Comparison of ENCODE assay signal across 9 cellular contexts in genomic region chr17:7046725-7047397, GRCh38. TPM values are rescaled to one million over a fixed set of nuclear protein-coding genes. Genes with fewer than 3 reads are reported as not detected.
DNase-seq lines count a peak whose midpoint lies in the region; ATAC-seq, FAIRE-seq and TF ChIP-seq lines count a peak whose summit lies in the region.
"Not testable (repeated sequence)": the region's sequence is repeated elsewhere in the genome, so short reads cannot be mapped to it uniquely, and the experiment has no call there.
"Had no signal": no experiment of that assay in that cellular context is flagged by ENCODE, and none has a peak within 500 bp of the region (broad histone marks: within the 10 kb centered on the region; RNA-seq: fewer than 3 reads in every experiment).

No MANE protein-coding gene starts in this region.

- H3K4me3 ChIP-seq in BLaER1 (peak overlapping the region; percentile 25; the same call in 1 of the 2 replicates), HUES6 (ENCODE audit: low read depth, low read length) (peak overlapping the region; percentile 57), GM12878 (peak overlapping the region; percentile 58), gastroesophageal sphincter (peak overlapping the region; percentile 6 to 31)
- H3K4me3 ChIP-seq in mucosa of stomach (ENCODE audit: low read length), result not testable (repeated sequence)

- not testable (repeated sequence) for BruUV-seq in GM12878 (replicated peaks; lab: Mats Ljungman, UMichigan)

- not testable (repeated sequence) for TF ChIP-seq RAD21 in GM12878 (IDR thresholded peaks at IDR 0.05; ENCODE audit: insufficient read depth, low read depth, low read length)

- POLR2A ChIA-PET in GM12878 (lab: Charles Lee), result interaction anchor here (0.5 to 2.6 kb wide), 7 partner anchors 11 to 640 kb away, joined by 3 to 35 read pairs (median 4); partner anchors contain the start of genes ACAP1, GABARAP, SLC16A13 and TP53

- not testable (repeated sequence) for H3K9ac ChIP-seq in BLaER1
- H3K9ac ChIP-seq in HUES6 (ENCODE audit: low read length) (peak overlapping the region; percentile 64), GM12878 (ENCODE audit: control insufficient read depth, insufficient read depth, low read length) (peak overlapping the region; percentile 7; the same call in 1 of the 2 replicates), mucosa of stomach (ENCODE audit: low read length) (peak overlapping the region; percentile 4)

- H3K27ac ChIP-seq in BLaER1; HUES6 (ENCODE audit: low read depth, low read length): not testable (repeated sequence)
- H3K27ac ChIP-seq in GM12878 (ENCODE audit: control insufficient read depth, insufficient read depth), result 0 out of 2 replicates have a peak overlapping the region, but pooled peaks have one; percentile 5
- peak overlapping the region in 3 of 4 donors; percentile 41 to 60 (median 46) for H3K27ac ChIP-seq in gastroesophageal sphincter

- not testable (repeated sequence) for TF ChIP-seq EP300 in GM12878 (IDR thresholded peaks at IDR 0.05; ENCODE audit: borderline replicate concordance in 1 of 2, control insufficient read depth in 1 of 2, low read depth in 2 of 2, low read length in 2 of 2); gastroesophageal sphincter (IDR thresholded peaks at IDR 0.05)

- H4K20me1 ChIP-seq in BLaER1; GM12878 (ENCODE audit: control insufficient read depth, insufficient read depth): not testable (repeated sequence)

- peaks cover 48% of the 10 kb centered on the region for H3K4me1 ChIP-seq in BLaER1
- H3K4me1 ChIP-seq in HUES6 (ENCODE audit: control insufficient read depth, insufficient read depth, low read length), result peaks cover 19% of the 10 kb centered on the region
- peaks cover 17% of the 10 kb centered on the region for H3K4me1 ChIP-seq in GM12878 (ENCODE audit: control insufficient read depth, insufficient read depth, low read length)
- peaks cover 0 to 43% (median 25%) of the 10 kb centered on the region in 3 donors for H3K4me1 ChIP-seq in gastroesophageal sphincter
- peaks cover 27% of the 10 kb centered on the region for H3K4me1 ChIP-seq in mucosa of stomach (ENCODE audit: control insufficient read depth, insufficient read depth, low read length)

- not testable (repeated sequence) for TF ChIP-seq POLR2A in GM12878 (IDR thresholded peaks at IDR 0.05; ENCODE audit: low read depth, low read length); gastroesophageal sphincter (IDR thresholded peaks at IDR 0.05)

- peak; percentile 32 for DNase-seq in SIG-M5 treated with dmso at 0.1 percent for 504 hours (lab: John Stamatoyannopoulos, UW; ENCODE audit: unreplicated experiment)
- DNase-seq in activated CD8-positive, alpha-beta memory T cell treated with anti-CD3 and anti-CD28 coated beads for 24 hours, result peak; percentile 80
- peak; percentile 55 for DNase-seq in GM12878 (ENCODE audit: low read depth, low spot score)
- peak; percentile 78 for DNase-seq in stimulated activated CD4-positive, alpha-beta T cell treated with anti-CD3 and anti-CD28 coated beads, Interleukin-4, amount 100 ng/mL, for 24 hours

- intact Hi-C loops in GM12878 (cut with micrococcal nuclease; ENCODE audit: unreplicated experiment), result loop anchor here (1.0 to 10.0 kb wide), 3 partner anchors 89 to 388 kb away; partner anchors contain the start of genes FGF11 and TMEM102

- SMC1A ChIA-PET in GM12878 (lab: Charles Lee; ENCODE audit: uncharacterized antibody, unreplicated experiment), result interaction anchor here (0.7 to 13.6 kb wide), 11 partner anchors 8 to 309 kb away, joined by 3 to 356 read pairs (median 5); partner anchors contain the start of genes ACADVL, ACAP1, DLG4 and SLC16A13

- FAIRE-seq in GM12878 (lab: Jason Lieb, UNC), result peak; percentile 92

- CTCF ChIA-PET in GM12878 (lab: Yijun Ruan, JAX), result interaction anchor here (0.8 to 21.9 kb wide), 29 partner anchors 8 to 298 kb away, joined by 3 to 590 read pairs (median 6); partner anchors contain the start of genes ACADVL, ACAP1, ASGR1 and DLG4

- in situ Hi-C loops in GM12878 (cut with MboI), result loop anchor here (25.0 kb wide), 1 partner anchor 515 kb away; the partner anchor contains the start of genes SENP3 and TNFSF13

- ATAC-seq in GM12878, result peak; percentile 51
- not testable (repeated sequence) for ATAC-seq in gastroesophageal sphincter

- H3K27me3 ChIP-seq in BLaER1 (peaks cover 37% of the 10 kb centered on the region), HUES6 (ENCODE audit: control insufficient read depth, insufficient read depth, low read length) (peaks cover 47% of the 10 kb centered on the region), gastroesophageal sphincter (peaks cover 86% of the 10 kb centered on the region), mucosa of stomach (ENCODE audit: control insufficient read depth, insufficient read depth, low read length) (peaks cover 20% of the 10 kb centered on the region)
- H3K27me3 ChIP-seq in GM12878 (replicated peaks in 1 of 2; ENCODE audit: control insufficient read depth in 2 of 2, insufficient read depth in 2 of 2, low read length in 1 of 2), result not testable (repeated sequence)

- H3K4me2 ChIP-seq in BLaER1 (peak overlapping the region; percentile 85), GM12878 (ENCODE audit: control insufficient read depth, insufficient read depth) (peak overlapping the region; percentile 63)

- H3K36me3 ChIP-seq in BLaER1; HUES6 (ENCODE audit: control insufficient read depth, insufficient read depth, low read length); GM12878 (ENCODE audit: control insufficient read depth in 2 of 2, insufficient read depth in 2 of 2, low read length in 1 of 2); gastroesophageal sphincter; mucosa of stomach (ENCODE audit: control insufficient read depth, insufficient read depth, low read length): not testable (repeated sequence)

- H3K79me2 ChIP-seq in GM12878 (ENCODE audit: control insufficient read depth, insufficient read depth, low read length), result not testable (repeated sequence)

- TF ChIP-seq CTCF in GM12878 (IDR thresholded peaks at IDR 0.05 in 2 of 3, conservative IDR thresholded peaks at IDR 0.05 in 1 of 3; ENCODE audit: control insufficient read depth in 2 of 3, extremely low read depth in 1 of 3, insufficient read depth in 1 of 3, low read depth in 3 of 3, low read length in 3 of 3); gastroesophageal sphincter (IDR thresholded peaks at IDR 0.05): not testable (repeated sequence)

- RAD21 ChIA-PET in GM12878 (lab: Charles Lee; ENCODE audit: unreplicated experiment), result interaction anchor here (1.1 to 10.0 kb wide), 16 partner anchors 8 to 289 kb away, joined by 3 to 269 read pairs (median 5); partner anchors contain the start of genes ACADVL, ACAP1, BCL6B and DLG4

- H2AFZ ChIP-seq in GM12878 (ENCODE audit: control insufficient read depth, low read depth, low read length), result peak overlapping the region; percentile 74

- not testable (repeated sequence) for H3K9me3 ChIP-seq in BLaER1; HUES6 (ENCODE audit: control insufficient read depth, insufficient read depth, low read depth, low read length); GM12878 (replicated peaks; ENCODE audit: control insufficient read depth, insufficient read depth, low read length); gastroesophageal sphincter; mucosa of stomach (ENCODE audit: control insufficient read depth, low read length)

- WGBS in GM12878 (ENCODE audit: insufficient coverage, insufficient replicate concordance, low lambda C conversion rate, missing lambda C conversion rate), result under 1% methylated on average over 26 of the region's 26 CpGs
- 14 to 18% methylated on average over 15 to 25 of the region's 26 CpGs for WGBS in gastroesophageal sphincter (ENCODE audit: low coverage in 1 of 2), 2 donors

RNA-seq across cellular contexts. Expression of gene SLC16A11, which starts 3.0 kb away (rescaled TPM):
- total RNA-seq in GM12878 (2013; cell fraction: nucleolus; rRNA removed), result 3.5 and 3.7 TPM in 2 replicates
- total RNA-seq in GM12878 (2014; rRNA removed) (1.1 and 1.8 TPM in 2 replicates), GM12878 (2014; rRNA removed; fragmentation: Illumina TruSeq; extraction: Trizol) (0.28 and 0.72 TPM in 2 replicates), GM12878 (2021) (2.0 and 2.7 TPM in 2 replicates), gastroesophageal sphincter (under 1 TPM in 3 of 4 donors, not detected in 1; 0.32 to 0.54 (median 0.39) TPM)
- polyA plus RNA-seq in GM12878 (2011; ENCODE audit: low read depth), result 0.18 TPM
- polyA plus RNA-seq in GM12878 (2011; rRNA removed) (0.11 TPM in 1 of 2 replicates, not detected in the other), GM12878 (2014; fragmentation: Illumina TruSeq; extraction: Trizol) (0.15 TPM in 1 of 2 replicates, not detected in the other), GM12878 (2014; fragmentation: Nextera tagmentation; extraction: Ambion mirVana) (under 1 TPM; 0.24 to 0.35 TPM), GM12878 (2014; rRNA removed) (1.5 and 1.6 TPM in 2 replicates), GM12878 (2016; fragmentation: Nextera tagmentation; extraction: Ambion mirVana) (1 to 10 TPM in 1 of 2 experiments, under 1 TPM in 1; 0.97 to 1.1 TPM)
- polyA plus RNA-seq in GM12878 (2011; cell fraction: cytosol; rRNA removed), result 0.13 and 0.15 TPM in 2 replicates
- 1.1 TPM in 2 replicates for polyA plus RNA-seq in GM12878 (2011; cell fraction: nucleus; rRNA removed)
- 1.2 TPM in 2 replicates for polyA plus RNA-seq in GM12878 (2012)
- polyA minus RNA-seq in GM12878 (2011; rRNA and poly(A)+ RNA removed), result not detected in 2 replicates
- not detected in 2 replicates for polyA minus RNA-seq in GM12878 (2011; cell fraction: cytosol; rRNA and poly(A)+ RNA removed)
- polyA minus RNA-seq in GM12878 (2011; cell fraction: nucleus; rRNA and poly(A)+ RNA removed), result 0.24 and 1.2 TPM in 2 replicates
- polyA plus RNA-seq: AG04450 had no signal

RNA-seq across cellular contexts. Expression of gene SLC16A13, which starts 11.0 kb away (rescaled TPM):
- 3.6 and 4.1 TPM in 2 replicates for total RNA-seq in GM12878 (2013; cell fraction: nucleolus; rRNA removed)
- 2.6 and 2.7 TPM in 2 replicates for total RNA-seq in GM12878 (2014; rRNA removed)
- 2.1 and 2.3 TPM in 2 replicates for total RNA-seq in GM12878 (2014; rRNA removed; fragmentation: Illumina TruSeq; extraction: Trizol)
- total RNA-seq in GM12878 (2021), result 11.9 and 12.1 TPM in 2 replicates
- 2.4 TPM for polyA plus RNA-seq in GM12878 (2011; ENCODE audit: low read depth)
- 0.81 and 1.7 TPM in 2 replicates for polyA plus RNA-seq in GM12878 (2011; rRNA removed)
- 2.1 and 2.3 TPM in 2 replicates for polyA plus RNA-seq in GM12878 (2011; cell fraction: cytosol; rRNA removed)
- 5.8 and 6.6 TPM in 2 replicates for polyA plus RNA-seq in GM12878 (2011; cell fraction: nucleus; rRNA removed)
- polyA plus RNA-seq in GM12878 (2012), result 4.4 and 5.2 TPM in 2 replicates
- 2.9 and 4.0 TPM in 2 replicates for polyA plus RNA-seq in GM12878 (2014; fragmentation: Illumina TruSeq; extraction: Trizol)
- under 1 TPM; 0.34 to 0.46 TPM for polyA plus RNA-seq in GM12878 (2014; fragmentation: Nextera tagmentation; extraction: Ambion mirVana)
- polyA plus RNA-seq in GM12878 (2014; rRNA removed), result 5.6 TPM in 2 replicates
- 1 to 10 TPM; 5.9 to 6.8 TPM for polyA plus RNA-seq in GM12878 (2016; fragmentation: Nextera tagmentation; extraction: Ambion mirVana)
- 3.7 and 5.4 TPM in 2 replicates for polyA minus RNA-seq in GM12878 (2011; rRNA and poly(A)+ RNA removed)
- polyA minus RNA-seq in GM12878 (2011; cell fraction: cytosol; rRNA and poly(A)+ RNA removed), result 0.83 and 3.5 TPM in 2 replicates
- 5.6 and 9.0 TPM in 2 replicates for polyA minus RNA-seq in GM12878 (2011; cell fraction: nucleus; rRNA and poly(A)+ RNA removed)
- total RNA-seq in gastroesophageal sphincter, result under 1 TPM in 3 of 4 donors, not detected in 1; 0.58 to 0.81 (median 0.72) TPM

RNA-seq across cellular contexts. Expression of gene BCL6B, which starts 24.0 kb away (rescaled TPM):
- total RNA-seq in GM12878 (2013; cell fraction: nucleolus; rRNA removed), result 1.1 and 2.2 TPM in 2 replicates
- total RNA-seq in GM12878 (2014; rRNA removed) (0.06 and 0.22 TPM in 2 replicates), GM12878 (2014; rRNA removed; fragmentation: Illumina TruSeq; extraction: Trizol) (0.09 and 0.18 TPM in 2 replicates), GM12878 (2021) (0.56 and 0.85 TPM in 2 replicates), gastroesophageal sphincter (1 to 10 TPM in 3 of 4 donors, under 1 TPM in 1; 0.93 to 3.9 (median 3.3) TPM)
- 0.18 TPM for polyA plus RNA-seq in GM12878 (2011; ENCODE audit: low read depth)
- polyA plus RNA-seq in GM12878 (2011; rRNA removed) (0.10 and 0.12 TPM in 2 replicates), GM12878 (2014; fragmentation: Illumina TruSeq; extraction: Trizol) (0.05 and 0.15 TPM in 2 replicates), GM12878 (2014; fragmentation: Nextera tagmentation; extraction: Ambion mirVana) (under 1 TPM; 0.09 to 0.11 TPM), GM12878 (2014; rRNA removed) (0.08 and 0.14 TPM in 2 replicates), GM12878 (2016; fragmentation: Nextera tagmentation; extraction: Ambion mirVana) (under 1 TPM in 1 of 2 experiments, not detected in 1; 0.32 TPM)
- polyA plus RNA-seq in GM12878 (2011; cell fraction: cytosol; rRNA removed), result 0.15 and 0.27 TPM in 2 replicates
- 0.66 and 0.73 TPM in 2 replicates for polyA plus RNA-seq in GM12878 (2011; cell fraction: nucleus; rRNA removed)
- polyA plus RNA-seq in GM12878 (2012), result 0.13 and 0.20 TPM in 2 replicates
- polyA minus RNA-seq in GM12878 (2011; rRNA and poly(A)+ RNA removed), result 0.26 and 0.29 TPM in 2 replicates
- polyA minus RNA-seq in GM12878 (2011; cell fraction: cytosol; rRNA and poly(A)+ RNA removed), result 2.1 TPM in 1 of 2 replicates, not detected in the other
- polyA minus RNA-seq in GM12878 (2011; cell fraction: nucleus; rRNA and poly(A)+ RNA removed), result 0.85 TPM in 1 of 2 replicates, not detected in the other
- polyA plus RNA-seq: AG04450 had no signal

RNA-seq across cellular contexts. Expression of gene CLEC10A, which starts 33.2 kb away (rescaled TPM):
- not detected in 2 replicates for total RNA-seq in GM12878 (2013; cell fraction: nucleolus; rRNA removed)
- total RNA-seq in GM12878 (2014; rRNA removed) (not detected in 2 replicates), GM12878 (2014; rRNA removed; fragmentation: Illumina TruSeq; extraction: Trizol) (not detected in 2 replicates), GM12878 (2021) (not detected in 2 replicates), gastroesophageal sphincter (10 to 100 TPM in 2 of 4 donors, 1 to 10 TPM in 2; 3.8 to 25.6 (median 11.3) TPM)
- polyA plus RNA-seq in GM12878 (2011; ENCODE audit: low read depth), result not detected
- polyA plus RNA-seq in GM12878 (2011; rRNA removed) (not detected in 2 replicates), GM12878 (2014; fragmentation: Illumina TruSeq; extraction: Trizol) (not detected in 2 replicates), GM12878 (2014; fragmentation: Nextera tagmentation; extraction: Ambion mirVana) (not detected), GM12878 (2014; rRNA removed) (not detected in 2 replicates), GM12878 (2016; fragmentation: Nextera tagmentation; extraction: Ambion mirVana) (not detected)
- polyA plus RNA-seq in GM12878 (2011; cell fraction: cytosol; rRNA removed), result not detected in 2 replicates
- not detected in 2 replicates for polyA plus RNA-seq in GM12878 (2011; cell fraction: nucleus; rRNA removed)
- polyA plus RNA-seq in GM12878 (2012), result not detected in 2 replicates
- polyA minus RNA-seq in GM12878 (2011; rRNA and poly(A)+ RNA removed), result not detected in 2 replicates
- polyA minus RNA-seq in GM12878 (2011; cell fraction: cytosol; rRNA and poly(A)+ RNA removed), result not detected in 2 replicates
- not detected in 2 replicates for polyA minus RNA-seq in GM12878 (2011; cell fraction: nucleus; rRNA and poly(A)+ RNA removed)
- polyA plus RNA-seq: AG04450 had no signal

RNA-seq across cellular contexts. Expression of gene RNASEK, which starts 34.4 kb away (rescaled TPM):
- total RNA-seq in GM12878 (2013; cell fraction: nucleolus; rRNA removed), result 33.2 and 42.6 TPM in 2 replicates
- total RNA-seq in GM12878 (2014; rRNA removed) (247 and 253 TPM in 2 replicates), GM12878 (2014; rRNA removed; fragmentation: Illumina TruSeq; extraction: Trizol) (96.6 and 106 TPM in 2 replicates), GM12878 (2021) (171 and 175 TPM in 2 replicates), gastroesophageal sphincter (100 to 1,000 TPM; 150 to 211 (median 170) TPM)
- 208 TPM for polyA plus RNA-seq in GM12878 (2011; ENCODE audit: low read depth)
- polyA plus RNA-seq in GM12878 (2011; rRNA removed) (54.4 and 97.4 TPM in 2 replicates), GM12878 (2014; fragmentation: Illumina TruSeq; extraction: Trizol) (87.0 and 218 TPM in 2 replicates), GM12878 (2014; fragmentation: Nextera tagmentation; extraction: Ambion mirVana) (100 to 1,000 TPM; 108 to 150 TPM), GM12878 (2014; rRNA removed) (202 and 223 TPM in 2 replicates), GM12878 (2016; fragmentation: Nextera tagmentation; extraction: Ambion mirVana) (100 to 1,000 TPM; 342 to 345 TPM)
- 148 and 167 TPM in 2 replicates for polyA plus RNA-seq in GM12878 (2011; cell fraction: cytosol; rRNA removed)
- 104 and 128 TPM in 2 replicates for polyA plus RNA-seq in GM12878 (2011; cell fraction: nucleus; rRNA removed)
- 332 and 422 TPM in 2 replicates for polyA plus RNA-seq in GM12878 (2012)
- 43.1 and 73.6 TPM in 2 replicates for polyA minus RNA-seq in GM12878 (2011; rRNA and poly(A)+ RNA removed)
- polyA minus RNA-seq in GM12878 (2011; cell fraction: cytosol; rRNA and poly(A)+ RNA removed), result 77.8 and 83.1 TPM in 2 replicates
- 29.1 and 37.7 TPM in 2 replicates for polyA minus RNA-seq in GM12878 (2011; cell fraction: nucleus; rRNA and poly(A)+ RNA removed)
